In the genomic region with DNA sequence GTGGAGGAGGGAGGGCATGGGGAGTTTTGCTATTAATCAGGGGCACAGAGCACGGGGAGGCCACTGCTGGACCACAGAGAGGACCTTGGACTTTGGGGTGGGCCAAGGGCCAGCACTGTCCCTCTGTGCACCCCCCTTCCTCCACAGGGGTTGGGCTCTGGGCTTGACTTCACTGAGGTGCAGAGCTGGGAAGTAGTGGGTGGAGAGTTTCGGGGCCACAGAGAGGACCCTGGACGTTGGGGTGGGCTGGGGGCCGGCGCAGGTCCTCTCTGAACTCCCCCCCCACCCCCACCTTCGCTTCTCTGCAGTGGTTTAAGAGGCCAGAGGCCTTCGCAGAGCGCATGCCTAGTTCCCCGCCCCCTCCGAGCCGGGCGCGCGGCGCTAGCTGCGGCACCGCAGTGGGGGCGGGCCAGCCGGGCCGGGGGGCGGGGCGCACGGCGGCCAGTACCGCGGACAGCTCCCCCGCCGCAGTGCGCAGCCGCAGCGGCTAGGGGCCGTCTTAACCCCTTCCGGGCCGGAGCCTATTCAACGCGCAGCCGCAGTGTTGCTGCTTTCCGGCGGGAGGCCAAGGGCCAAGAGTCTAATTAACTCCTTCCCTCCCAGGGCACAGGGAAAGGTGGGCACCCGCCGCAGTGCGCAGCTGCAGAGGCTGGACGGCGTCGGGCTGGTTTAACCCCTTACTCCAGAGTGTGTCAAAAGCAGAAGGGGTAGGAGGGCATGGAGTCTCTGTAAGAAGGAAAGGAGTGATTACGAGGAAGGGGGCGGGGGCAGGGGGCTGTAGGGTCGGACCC, we compare ENCODE assay signal across 8 cellular contexts. TPM values are rescaled to one million over a fixed set of nuclear protein-coding genes. Genes with fewer than 3 reads are reported as not detected.
DNase-seq lines count a peak whose midpoint lies in the region; ATAC-seq and TF ChIP-seq lines count a peak whose summit lies in the region.

No MANE protein-coding gene starts in this region.

- peaks cover 38% of the 10 kb centered on the region for H3K27me3 ChIP-seq in RWPE2 (ENCODE audit: insufficient read depth, poor library complexity, severe bottlenecking)
- H3K27me3 ChIP-seq in rectal smooth muscle tissue (ENCODE audit: control insufficient read depth, insufficient read depth, low read length), result peaks cover 27% of the 10 kb centered on the region

- no peaks in the 10 kb centered on the region for H3K4me1 ChIP-seq in RWPE2 (ENCODE audit: insufficient read depth, poor library complexity, severe bottlenecking)
- H3K4me1 ChIP-seq in rectal smooth muscle tissue (ENCODE audit: control insufficient read depth, insufficient read depth, low read length), result no peaks in the 10 kb centered on the region

- H3K27ac ChIP-seq in RWPE2 (ENCODE audit: poor library complexity, severe bottlenecking), result no peak overlapping the region
- H3K27ac ChIP-seq in rectal smooth muscle tissue (ENCODE audit: low read depth, low read length), result no peak overlapping the region

- no peak overlapping the region for H3K4me3 ChIP-seq in RWPE2 (ENCODE audit: severe bottlenecking)
- peak overlapping the region; percentile 27 for H3K4me3 ChIP-seq in rectal smooth muscle tissue (ENCODE audit: low read length)

- no peak for TF ChIP-seq CTCF in RWPE2 (IDR thresholded peaks at IDR 0.05; ENCODE audit: poor library complexity, severe bottlenecking)

- H3K9me3 ChIP-seq in RWPE2 (ENCODE audit: severe bottlenecking), result peaks cover 4% of the 10 kb centered on the region

- DNase-seq in DMS53 treated with DMSO at 0.1 percent for 48 hours (lab: John Stamatoyannopoulos, UW; ENCODE audit: unreplicated experiment) (peak; percentile 45), MV-4-11 (lab: John Stamatoyannopoulos, UW) (peak; percentile 80), RWPE2 (ENCODE audit: low spot score) (peak; percentile 67), activated gamma-delta T cell treated with Interleukin-2 at 50 U/mL for 16 hours (peak; percentile 45), left cardiac atrium (peak; percentile 72)

- H3K36me3 ChIP-seq in RWPE2 (ENCODE audit: low read depth), result no peaks in the 10 kb centered on the region
- H3K36me3 ChIP-seq in rectal smooth muscle tissue (ENCODE audit: control insufficient read depth, insufficient read depth, low read length), result no peaks in the 10 kb centered on the region

- ATAC-seq in RWPE2 (ENCODE audit: low read depth) (no peak; the same call in 2 of the 3 replicates), left cardiac atrium (peak; percentile 35 to 50), GM21528 (IDR thresholded peaks at IDR 0.05; ENCODE audit: low FRiP score, unreplicated experiment) (no peak), GM19328 (IDR thresholded peaks at IDR 0.05; ENCODE audit: unreplicated experiment) (no peak)

- intact Hi-C loops in left cardiac atrium (cut with DNase I), result no loop called here

- no peak overlapping the region for H3K9ac ChIP-seq in rectal smooth muscle tissue (ENCODE audit: low read length)

RNA-seq across cellular contexts. Expression of gene KCNC3, which starts 3.7 kb away (rescaled TPM):
- total RNA-seq in left cardiac atrium, result 1 to 10 TPM; 2.7 to 4.0 TPM

RNA-seq across cellular contexts. Expression of gene NAPSA, which starts 39.9 kb away (rescaled TPM):
- under 1 TPM; 0.47 to 0.97 TPM for total RNA-seq in left cardiac atrium

RNA-seq across cellular contexts. Expression of gene NR1H2, which starts 50.8 kb away (rescaled TPM):
- total RNA-seq in left cardiac atrium, result 10 to 100 TPM; 59.3 to 70.0 TPM

RNA-seq across cellular contexts. Expression of gene POLD1, which starts 58.6 kb away (rescaled TPM):
- 10 to 100 TPM; 12.0 to 13.4 TPM for total RNA-seq in left cardiac atrium

Comparison
In these comparisons a context has a peak if more than half of its experiments do, and no peak if none do; other contexts are left out.
1. ATAC-seq: peak in left cardiac atrium (2 of 2); none in RWPE2 (single experiment), GM21528 (single experiment) and GM19328 (single experiment).
2. Peak in every context shown above with its lines, with median percentiles within 50 percentile points of each other: DNase-seq.